ENCODE assay signal across 2 cellular contexts in the genomic region with DNA sequence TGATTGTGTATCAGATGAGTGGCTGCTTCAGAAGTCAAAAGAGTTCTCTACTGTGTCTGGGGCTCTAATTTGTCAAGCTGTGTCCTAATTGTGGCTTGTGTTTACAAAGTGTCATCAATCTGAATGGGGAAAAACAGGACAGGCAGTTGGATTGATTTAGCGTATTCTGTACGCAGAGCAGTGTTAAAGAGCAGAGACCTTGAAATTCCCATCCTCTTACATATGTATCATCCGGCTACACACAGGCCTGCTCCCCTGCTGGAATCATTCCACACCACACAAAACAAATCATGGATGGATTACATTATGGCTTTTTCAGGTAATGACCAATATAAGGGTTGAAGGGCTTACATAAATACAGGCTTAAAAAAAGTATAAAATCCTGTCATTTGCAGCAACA.
TF ChIP-seq lines count a peak whose summit lies in the region.

No MANE protein-coding gene starts in this region.

TF ChIP-seq in IMR-90, 13 proteins besides CTCF, POLR2A, EP300 and RAD21:
- no peak for TF ChIP-seq NFE2L2 (IDR thresholded peaks at IDR 0.05; ENCODE audit: low read depth, low read length)
TF ChIP-seq in IMR-90: peak in this region for 0.

TF ChIP-seq in H1, 55 proteins besides CTCF, POLR2A, EP300 and RAD21:
- TF ChIP-seq KDM5A (IDR thresholded peaks at IDR 0.05; ENCODE audit: low read length) = no peak
- no peak for TF ChIP-seq GTF2F1 (IDR thresholded peaks at IDR 0.05; ENCODE audit: borderline replicate concordance, low read depth, low read length)
- TF ChIP-seq CHD2 (IDR thresholded peaks at IDR 0.05; ENCODE audit: low read length) = no peak
- no peak for TF ChIP-seq EGR1 (IDR thresholded peaks at IDR 0.05; ENCODE audit: borderline replicate concordance, low read depth, low read length)
- no peak for TF ChIP-seq GABPA (IDR thresholded peaks at IDR 0.05; ENCODE audit: borderline replicate concordance, insufficient read depth, low read length)
- no peak for TF ChIP-seq TCF12 (IDR thresholded peaks at IDR 0.05; ENCODE audit: low read depth, low read length)
- no peak for TF ChIP-seq TBP (IDR thresholded peaks at IDR 0.05; ENCODE audit: low read depth, low read length)
- TF ChIP-seq CTBP2 (IDR thresholded peaks at IDR 0.05; ENCODE audit: borderline replicate concordance, insufficient read depth, insufficient read length, low read length) = no peak
- TF ChIP-seq CBX8 (IDR thresholded peaks at IDR 0.05; ENCODE audit: borderline replicate concordance, low read depth, low read length) = no peak
- no peak for TF ChIP-seq TEAD4 (IDR thresholded peaks at IDR 0.05; ENCODE audit: low read depth, low read length)
- TF ChIP-seq, protein P1, sequence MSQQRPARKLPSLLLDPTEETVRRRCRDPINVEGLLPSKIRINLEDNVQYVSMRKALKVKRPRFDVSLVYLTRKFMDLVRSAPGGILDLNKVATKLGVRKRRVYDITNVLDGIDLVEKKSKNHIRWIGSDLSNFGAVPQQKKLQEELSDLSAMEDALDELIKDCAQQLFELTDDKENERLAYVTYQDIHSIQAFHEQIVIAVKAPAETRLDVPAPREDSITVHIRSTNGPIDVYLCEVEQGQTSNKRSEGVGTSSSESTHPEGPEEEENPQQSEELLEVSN (IDR thresholded peaks at IDR 0.05) = no peak
- TF ChIP-seq SIX5 (IDR thresholded peaks at IDR 0.05; ENCODE audit: low read depth, low read length) = no peak
- no peak for TF ChIP-seq KDM4A (IDR thresholded peaks at IDR 0.05; ENCODE audit: low read depth, low read length, severe bottlenecking)
TF ChIP-seq in H1: peak in this region for 0.
